ENCODE assay signal across 19 cellular contexts in the genomic region with DNA sequence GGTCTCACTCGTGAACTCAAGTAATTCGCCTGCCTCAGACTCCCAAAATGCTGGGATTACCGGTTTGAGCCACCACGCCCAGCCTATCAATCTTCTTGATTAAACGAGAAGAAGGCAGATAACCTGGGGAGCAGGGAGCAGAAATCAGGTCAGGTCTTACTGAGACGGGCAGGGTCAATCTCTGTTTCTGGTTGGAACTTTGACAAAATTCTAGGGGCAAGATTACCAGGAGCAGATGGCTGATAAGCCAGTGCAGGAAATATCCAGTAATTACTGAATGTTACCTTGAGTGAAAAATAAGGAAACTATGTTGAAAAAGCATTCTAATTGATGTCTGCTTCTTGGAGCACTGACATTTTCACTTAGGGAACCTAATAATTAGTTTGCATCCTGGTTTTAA. TPM values are rescaled to one million over a fixed set of nuclear protein-coding genes. Genes with fewer than 3 reads are reported as not detected.
DNase-seq lines count a peak whose midpoint lies in the region; ATAC-seq, FAIRE-seq and TF ChIP-seq lines count a peak whose summit lies in the region.
"Had no signal": no experiment of that assay in that cellular context is flagged by ENCODE, and none has a peak within 500 bp of the region (broad histone marks: within the 10 kb centered on the region; RNA-seq: fewer than 3 reads in every experiment).

No MANE protein-coding gene starts in this region.

- H3K36me3 Mint-ChIP-seq in chondrocyte (ENCODE audit: low read depth), result no peaks in the 10 kb centered on the region
- H3K36me3 Mint-ChIP-seq: CD4-positive, CD25-positive, alpha-beta regulatory T cell had no signal

- DNase-seq in DMS 273 (lab: John Stamatoyannopoulos, UW; ENCODE audit: unreplicated experiment) (peak; percentile 37), NCI-H2227 treated with DMSO at 0.1 percent for 48 hours (lab: John Stamatoyannopoulos, UW) (peak; percentile 15), cerebellar cortex (ENCODE audit: low spot score) (peak; percentile 63), pancreas (peak in 1 of 6 donors; percentile 15), chondrocyte (ENCODE audit: low spot score) (no peak), RKO (ENCODE audit: low spot score) (no peak)
- DNase-seq: ACHN; CD4-positive, CD25-positive, alpha-beta regulatory T cell; DMS153; DMS79 treated with DMSO at 0.1 percent for 48 hours; EL; GDM1 had no signal

- ATAC-seq in pancreas (peak in 3 of 4 donors; percentile 35 to 77 (median 60)), HG02763 (IDR thresholded peaks at IDR 0.05; ENCODE audit: unreplicated experiment) (no peak), HG03521 (IDR thresholded peaks at IDR 0.05; ENCODE audit: unreplicated experiment) (no peak)

- intact Hi-C loops in pancreas (cut with DNase I), result no loop called here

- H3K27me3 Mint-ChIP-seq in chondrocyte (ENCODE audit: low read depth), result peaks cover 18% of the 10 kb centered on the region

- no peaks in the 10 kb centered on the region for H3K4me1 ChIP-seq in pancreas
- H3K4me1 ChIP-seq: HAP-1 had no signal

- no peaks in the 10 kb centered on the region for H3K9me3 Mint-ChIP-seq in chondrocyte (ENCODE audit: low read depth)

- no peak overlapping the region for H3K4me3 Mint-ChIP-seq in chondrocyte (ENCODE audit: unreplicated experiment)
- H3K4me3 Mint-ChIP-seq: CD4-positive, CD25-positive, alpha-beta regulatory T cell had no signal

- no peak for FAIRE-seq in pancreas (lab: Jason Lieb, UNC)
- FAIRE-seq: GM12892, H1 had no signal

- no peaks in the 10 kb centered on the region for H3K4me1 Mint-ChIP-seq in chondrocyte (ENCODE audit: low read depth)
- H3K4me1 Mint-ChIP-seq: CD4-positive, CD25-positive, alpha-beta regulatory T cell had no signal

- 8 to 12% methylated on average over 6 of the region's 6 CpGs for WGBS in pancreas, 2 donors

- H3K27ac ChIP-seq in pancreas, result no peak overlapping the region
- H3K27ac ChIP-seq: BLaER1 treated with 17β-estradiol and CSF1 and Interleukin-3, amounts not matched to agents 10 nM and 100 nM; HL-60 had no signal

- no peaks in the 10 kb centered on the region for H3K27me3 ChIP-seq in pancreas
- H3K27me3 ChIP-seq: BLaER1 treated with 17β-estradiol and CSF1 and Interleukin-3, amounts not matched to agents 10 nM and 100 nM had no signal

- H3K27ac Mint-ChIP-seq in chondrocyte (ENCODE audit: unreplicated experiment), result no peak overlapping the region
- H3K27ac Mint-ChIP-seq: CD4-positive, CD25-positive, alpha-beta regulatory T cell had no signal

- H3K36me3 ChIP-seq in pancreas, result no peaks in the 10 kb centered on the region
- H3K36me3 ChIP-seq: BLaER1 treated with 17β-estradiol and CSF1 and Interleukin-3, amounts not matched to agents 10 nM and 100 nM; HAP-1 had no signal

- H3K4me3 ChIP-seq in pancreas, result no peak overlapping the region
- H3K4me3 ChIP-seq: BLaER1 treated with 17β-estradiol and CSF1 and Interleukin-3, amounts not matched to agents 10 nM and 100 nM; HAP-1 had no signal

- TF ChIP-seq CTCF in pancreas (IDR thresholded peaks at IDR 0.05), result no peak
- no peak for TF ChIP-seq CTCF in chondrocyte (IDR thresholded peaks at IDR 0.05)

- no peaks in the 10 kb centered on the region for H3K9me3 ChIP-seq in pancreas
- H3K9me3 ChIP-seq: BLaER1 treated with 17β-estradiol and CSF1 and Interleukin-3, amounts not matched to agents 10 nM and 100 nM; HAP-1 had no signal

RNA-seq across cellular contexts. Expression of a gene that starts 24.4 kb away (rescaled TPM):
- 10 to 100 TPM; 27.2 to 58.8 (median 32.6) TPM for total RNA-seq in pancreas
- 10 to 100 TPM; 13.3 to 25.6 TPM for polyA plus RNA-seq in pancreas
- 125 to 160 TPM (median 129 TPM) in 3 replicates for total RNA-seq in chondrocyte

Comparison
In these comparisons a context has a peak if more than half of its experiments do, and no peak if none do; other contexts are left out.
1. DNase-seq: peak in DMS 273 (single experiment), NCI-H2227 treated with DMSO at 0.1 percent for 48 hours (single experiment) and cerebellar cortex (single experiment); none in chondrocyte (single experiment) and RKO (single experiment).
2. ATAC-seq: peak in pancreas (3 of 4); none in HG02763 (single experiment) and HG03521 (single experiment).